19 cellular contexts compared by ENCODE assay signal in genomic region chr3:100297784-100298183, GRCh38. TPM values are rescaled to one million over a fixed set of nuclear protein-coding genes. Genes with fewer than 3 reads are reported as not detected.
DNase-seq lines count a peak whose midpoint lies in the region; ATAC-seq, FAIRE-seq and TF ChIP-seq lines count a peak whose summit lies in the region.
"Had no signal": no experiment of that assay in that cellular context is flagged by ENCODE, and none has a peak within 500 bp of the region (broad histone marks: within the 10 kb centered on the region; RNA-seq: fewer than 3 reads in every experiment).

No MANE protein-coding gene starts in this region.

- FAIRE-seq in astrocyte (lab: Jason Lieb, UNC): peak; percentile 83
- FAIRE-seq: GM12892 had no signal

- peaks cover 18% of the 10 kb centered on the region for H3K4me1 Mint-ChIP-seq in HFFc6 (ENCODE audit: low read depth)
- peaks cover 7% of the 10 kb centered on the region for H3K4me1 Mint-ChIP-seq in astrocyte (ENCODE audit: low read depth, unreplicated experiment)
- H3K4me1 Mint-ChIP-seq: activated CD4-positive, alpha-beta T cell treated with anti-CD3 and anti-CD28 coated beads, Interleukin-2, amount 10 ng/mL, durations not matched to agents 24 days and 14 days; mesothelial cell of epicardium; neural progenitor cell had no signal

- H3K27me3 Mint-ChIP-seq in HFFc6 (ENCODE audit: insufficient read depth) (no peaks in the 10 kb centered on the region), astrocyte (ENCODE audit: low read depth, unreplicated experiment) (no peaks in the 10 kb centered on the region)
- H3K27me3 Mint-ChIP-seq: activated CD4-positive, alpha-beta T cell treated with anti-CD3 and anti-CD28 coated beads, Interleukin-2, amount 10 ng/mL, durations not matched to agents 24 days and 14 days; stimulated activated naive CD8-positive, alpha-beta T cell treated with anti-CD3 and anti-CD28 coated beads, Interleukin-15, Interleukin-2, amounts not matched to agents 100 ng/mL and 50 ng/mL, for 24 hours had no signal

- H3K27ac ChIP-seq in astrocyte (ENCODE audit: low read depth, low read length) (peak overlapping the region; percentile 51), colonic mucosa (no peak overlapping the region)
- H3K27ac ChIP-seq: body of pancreas, neural progenitor cell, upper lobe of left lung had no signal

- peaks cover 35% of the 10 kb centered on the region for H3K36me3 ChIP-seq in astrocyte (ENCODE audit: insufficient read depth, low read length)
- H3K36me3 ChIP-seq in colonic mucosa: no peaks in the 10 kb centered on the region

- H3K27me3 ChIP-seq in astrocyte (ENCODE audit: insufficient read depth, low read length) (no peaks in the 10 kb centered on the region), colonic mucosa (no peaks in the 10 kb centered on the region)
- H3K27me3 ChIP-seq: body of pancreas, neural progenitor cell, upper lobe of left lung had no signal

- H3K9ac ChIP-seq in astrocyte (ENCODE audit: low read length) (no peak overlapping the region), colonic mucosa (ENCODE audit: low read depth in 2 of 2, low read length in 2 of 2) (no peak overlapping the region)
- H3K9ac ChIP-seq: neural progenitor cell had no signal

- DNase-seq in ACHN (peak; percentile 51), HFFc6 (peak; percentile 37), astrocyte (ENCODE audit: low read depth) (peak; percentile 32), iris pigment epithelial cell (ENCODE audit: low read depth) (peak; percentile 52), HEK293T (ENCODE audit: extremely low spot score) (no peak), NCI-H1048 (lab: John Stamatoyannopoulos, UW) (no peak), colonic mucosa (no peak), Right ventricle myocardium inferior (ENCODE audit: missing footprints) (no peak)
- DNase-seq: activated CD4-positive, alpha-beta T cell treated with anti-CD3 and anti-CD28 coated beads, Interleukin-2, amount 10 ng/mL, durations not matched to agents 24 days and 14 days; activated naive CD4-positive, alpha-beta T cell treated with anti-CD3 and anti-CD28 coated beads for 36 hours; body of pancreas; kidney; NCI-H2171; OCI-M1; upper lobe of left lung had no signal

- H3K4me3 Mint-ChIP-seq in HFFc6 (no peak overlapping the region), astrocyte (ENCODE audit: unreplicated experiment) (no peak overlapping the region)
- H3K4me3 Mint-ChIP-seq: activated CD4-positive, alpha-beta T cell treated with anti-CD3 and anti-CD28 coated beads, Interleukin-2, amount 10 ng/mL, durations not matched to agents 24 days and 14 days; activated naive CD4-positive, alpha-beta T cell treated with anti-CD3 and anti-CD28 coated beads for 36 hours; mesothelial cell of epicardium; neural progenitor cell; stimulated activated naive CD8-positive, alpha-beta T cell treated with anti-CD3 and anti-CD28 coated beads, Interleukin-15, Interleukin-2, amounts not matched to agents 100 ng/mL and 50 ng/mL, for 24 hours had no signal

- peaks cover 5% of the 10 kb centered on the region for H3K4me1 ChIP-seq in astrocyte (ENCODE audit: insufficient read depth, low read length)
- H3K4me1 ChIP-seq in colonic mucosa: no peaks in the 10 kb centered on the region
- H3K4me1 ChIP-seq: neural progenitor cell, upper lobe of left lung had no signal

- H3K9me3 Mint-ChIP-seq in HFFc6 (no peaks in the 10 kb centered on the region), astrocyte (ENCODE audit: unreplicated experiment) (no peaks in the 10 kb centered on the region)
- H3K9me3 Mint-ChIP-seq: activated CD4-positive, alpha-beta T cell treated with anti-CD3 and anti-CD28 coated beads, Interleukin-2, amount 10 ng/mL, durations not matched to agents 24 days and 14 days; activated naive CD4-positive, alpha-beta T cell treated with anti-CD3 and anti-CD28 coated beads for 36 hours; mesothelial cell of epicardium; neural progenitor cell; stimulated activated naive CD8-positive, alpha-beta T cell treated with anti-CD3 and anti-CD28 coated beads, Interleukin-15, Interleukin-2, amounts not matched to agents 100 ng/mL and 50 ng/mL, for 24 hours had no signal

- CTCF ChIA-PET in HEK293T (lab: Yijun Ruan, JAX): no interaction called here

- no peaks in the 10 kb centered on the region for H4K20me1 ChIP-seq in astrocyte (ENCODE audit: insufficient read depth, low read length)

- no peaks in the 10 kb centered on the region for H3K79me2 ChIP-seq in astrocyte (ENCODE audit: insufficient read depth, low read length)

- H3K9me3 ChIP-seq in astrocyte (ENCODE audit: insufficient read depth, low read depth, low read length) (no peaks in the 10 kb centered on the region), colonic mucosa (no peaks in the 10 kb centered on the region)
- H3K9me3 ChIP-seq: body of pancreas, upper lobe of left lung had no signal

- intact Hi-C loops in colonic mucosa (cut with DNase I): no loop called here
- intact Hi-C loops in Right ventricle myocardium inferior (cut with DNase I): no loop called here

- no peak for ATAC-seq in Right ventricle myocardium inferior
- ATAC-seq: body of pancreas had no signal

- no peak overlapping the region for H2AFZ ChIP-seq in astrocyte (ENCODE audit: low read depth, low read length)
- H2AFZ ChIP-seq: neural progenitor cell had no signal

- H3K27ac Mint-ChIP-seq in HFFc6 (peak overlapping the region; percentile 66), astrocyte (ENCODE audit: unreplicated experiment) (no peak overlapping the region)
- H3K27ac Mint-ChIP-seq: activated CD4-positive, alpha-beta T cell treated with anti-CD3 and anti-CD28 coated beads, Interleukin-2, amount 10 ng/mL, durations not matched to agents 24 days and 14 days; activated naive CD4-positive, alpha-beta T cell treated with anti-CD3 and anti-CD28 coated beads for 36 hours; mesothelial cell of epicardium; neural progenitor cell; stimulated activated naive CD8-positive, alpha-beta T cell treated with anti-CD3 and anti-CD28 coated beads, Interleukin-15, Interleukin-2, amounts not matched to agents 100 ng/mL and 50 ng/mL, for 24 hours had no signal

- in situ Hi-C loops in ACHN (cut with HindIII; ENCODE audit: low pct_ligation_motif_present, low pct_unique_long_range_greater_than_20kb, low sequenced_read_pairs): no loop called here

- H3K4me2 ChIP-seq in astrocyte (ENCODE audit: low read length): no peak overlapping the region
- H3K4me2 ChIP-seq: neural progenitor cell had no signal

- H3K36me3 Mint-ChIP-seq in HFFc6 (ENCODE audit: low read depth) (peaks cover 41% of the 10 kb centered on the region), astrocyte (ENCODE audit: low read depth, unreplicated experiment) (peaks cover 15% of the 10 kb centered on the region)

- no peak overlapping the region for H3K4me3 ChIP-seq in astrocyte (ENCODE audit: insufficient read depth, low read depth, low read length)
- H3K4me3 ChIP-seq in colonic mucosa: no peak overlapping the region
- H3K4me3 ChIP-seq: body of pancreas, neural progenitor cell, upper lobe of left lung had no signal

- TF ChIP-seq CTCF in HFFc6 (IDR thresholded peaks at IDR 0.05) (no peak), astrocyte (IDR thresholded peaks at IDR 0.05; ENCODE audit: insufficient read depth, low read depth, low read length) (no peak), colonic mucosa (IDR thresholded peaks at IDR 0.05) (no peak)

- POLR2A ChIA-PET in HEK293T (lab: Yijun Ruan, JAX): no interaction called here

TF ChIP-seq in HEK293T, 16 proteins besides CTCF, POLR2A, EP300 and RAD21:
- no peak for TF ChIP-seq SUZ12 (IDR thresholded peaks at IDR 0.05)
- no peak for TF ChIP-seq FOXM1 (IDR thresholded peaks at IDR 0.05; ENCODE audit: borderline replicate concordance)
- no peak for TF ChIP-seq L3MBTL2 (conservative IDR thresholded peaks at IDR 0.05)
- TF ChIP-seq ZNF384 (IDR thresholded peaks at IDR 0.05): no peak
- TF ChIP-seq NFRKB (IDR thresholded peaks at IDR 0.05): no peak
- no peak for TF ChIP-seq SP1 (IDR thresholded peaks at IDR 0.05)
- TF ChIP-seq TARDBP (IDR thresholded peaks at IDR 0.05): no peak
- no peak for TF ChIP-seq PKNOX1 (IDR thresholded peaks at IDR 0.05)
- no peak for TF ChIP-seq LEF1 (IDR thresholded peaks at IDR 0.05; ENCODE audit: borderline replicate concordance)
- no peak for TF ChIP-seq FOXK2 (IDR thresholded peaks at IDR 0.05)

RNA-seq across cellular contexts. Expression of gene NIT2, which starts 36.8 kb away (rescaled TPM):
- 10 to 100 TPM; 36.4 to 48.6 (median 42.7) TPM for total RNA-seq in HFFc6 (2021; fragmentation: NEBNext Ultra II Directional; extraction: Animal tissue kit (Norgen Biotek cat#: 25700))
- total RNA-seq in astrocyte: 44.9 and 47.7 TPM in 2 replicates
- total RNA-seq in colonic mucosa: 10 to 100 TPM; 25.5 to 29.2 TPM
- total RNA-seq in Right ventricle myocardium inferior: 51.3 TPM

RNA-seq across cellular contexts. Expression of gene TBC1D23, which starts 37.0 kb away (rescaled TPM):
- total RNA-seq in HFFc6 (2021; fragmentation: NEBNext Ultra II Directional; extraction: Animal tissue kit (Norgen Biotek cat#: 25700)): 10 to 100 TPM; 62.1 to 76.5 (median 72.9) TPM
- 62.2 and 67.2 TPM in 2 replicates for total RNA-seq in astrocyte
- 10 to 100 TPM; 35.6 to 58.2 TPM for total RNA-seq in colonic mucosa
- total RNA-seq in Right ventricle myocardium inferior: 35.4 TPM

Comparison
In these comparisons a context has a peak if more than half of its experiments do, and no peak if none do; other contexts are left out.
1. DNase-seq: peak in ACHN (single experiment), HFFc6 (single experiment), astrocyte (single experiment) and iris pigment epithelial cell (single experiment); none in HEK293T (single experiment), NCI-H1048 (single experiment), colonic mucosa (single experiment) and Right ventricle myocardium inferior (single experiment).